In the genomic region with DNA sequence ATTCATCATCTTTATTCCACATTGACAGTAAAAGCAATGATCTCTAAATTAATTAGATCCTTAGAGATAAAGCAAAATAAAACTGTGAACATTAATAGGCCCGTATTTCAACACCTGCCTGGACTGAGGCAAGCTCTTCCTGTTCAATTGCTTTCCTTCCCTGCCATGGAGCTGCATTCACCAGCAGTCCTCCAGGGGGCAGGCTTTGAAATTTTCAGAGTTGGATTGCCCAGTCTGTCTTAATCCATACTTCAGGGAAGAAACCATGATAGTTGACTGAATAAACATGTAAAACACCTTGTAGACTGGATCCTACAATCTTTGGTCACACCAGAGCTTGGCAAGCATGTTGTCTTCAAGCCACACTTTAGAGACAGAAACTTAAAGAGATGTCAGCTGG, we compare ENCODE assay signal across 8 cellular contexts.
A peak's percentile ranks its signal among the peaks of the same experiment; 100 is the strongest.
DNase-seq lines count a peak whose midpoint lies in the region; FAIRE-seq and TF ChIP-seq lines count a peak whose summit lies in the region.

No MANE protein-coding gene starts in this region.

- H3K4me1 ChIP-seq in PC-9 (replicated peaks; ENCODE audit: insufficient read depth) = no peaks in the 10 kb centered on the region

- no peak for FAIRE-seq in GM19239 (lab: Jason Lieb, UNC)

- no peak overlapping the region for H3K4me2 ChIP-seq in PC-9

- CTCF ChIA-PET in PC-9 (lab: Charles Lee) = interaction anchor here (0.6 kb wide), 2 partner anchors 355 to 1021 kb away, joined by 3 read pairs; no protein-coding TSS in a partner anchor

- H3K79me2 ChIP-seq in PC-9 (ENCODE audit: low read depth) = no peaks in the 10 kb centered on the region

- BruUV-seq in PC-9 (replicated peaks; lab: Mats Ljungman, UMichigan) = no TSS peak

- H3K9me3 ChIP-seq in PC-9 (ENCODE audit: insufficient read depth, low read depth) = no peaks in the 10 kb centered on the region; the same call in 1 of the 2 replicates

- POLR2A ChIA-PET in PC-9 (lab: Charles Lee; ENCODE audit: unreplicated experiment) = no interaction called here

- H3F3A ChIP-seq in PC-9 (ENCODE audit: insufficient read depth, low read depth) = no peaks in the 10 kb centered on the region

- no peak overlapping the region for H3K4me3 ChIP-seq in PC-9

- no peak overlapping the region for H2AFZ ChIP-seq in PC-9

- no peaks in the 10 kb centered on the region for H3K9me2 ChIP-seq in PC-9 (ENCODE audit: insufficient read depth)

- H3K27ac ChIP-seq in PC-9 = no peak overlapping the region

- peak; percentile 4 for DNase-seq in COLO829 (ENCODE audit: low spot score)
- peak; percentile 2 for DNase-seq in GM19239 (ENCODE audit: insufficient read length, low spot score)
- peak in 1 of 2 experiments; percentile 13 for DNase-seq in PC-9
- peak; percentile 9 for DNase-seq in iPS DF 19.7 (ENCODE audit: low read depth, low spot score)
- DNase-seq in NCI-H526 treated with DMSO at 0.1 percent for 48 hours (lab: John Stamatoyannopoulos, UW) = no peak
- no peak for DNase-seq in pons (ENCODE audit: low spot score)
- DNase-seq in ecto neural progenitor cell (ENCODE audit: low spot score) = no peak
- no peak for DNase-seq in GDM1 (lab: John Stamatoyannopoulos, UW)

- peak; percentile 55 for TF ChIP-seq CTCF in PC-9 (conservative IDR thresholded peaks at IDR 0.05)

- no peaks in the 10 kb centered on the region for H3K36me3 ChIP-seq in PC-9 (ENCODE audit: low read depth)

- intact Hi-C loops in PC-9 (cut with micrococcal nuclease; ENCODE audit: unreplicated experiment) = no loop called here

- H3K27me3 ChIP-seq in PC-9 (ENCODE audit: insufficient read depth, low read depth) = no peaks in the 10 kb centered on the region

- no peaks in the 10 kb centered on the region for H4K20me1 ChIP-seq in PC-9 (ENCODE audit: insufficient read depth)

Comparison
In these comparisons a context has a peak if more than half of its experiments do, and no peak if none do; other contexts are left out.
1. DNase-seq: peak in COLO829 (single experiment), GM19239 (single experiment) and iPS DF 19.7 (single experiment); none in NCI-H526 treated with DMSO at 0.1 percent for 48 hours (single experiment), pons (single experiment), ecto neural progenitor cell (single experiment) and GDM1 (single experiment).